Comparison of ENCODE assay signal across 18 cellular contexts in the genomic region with DNA sequence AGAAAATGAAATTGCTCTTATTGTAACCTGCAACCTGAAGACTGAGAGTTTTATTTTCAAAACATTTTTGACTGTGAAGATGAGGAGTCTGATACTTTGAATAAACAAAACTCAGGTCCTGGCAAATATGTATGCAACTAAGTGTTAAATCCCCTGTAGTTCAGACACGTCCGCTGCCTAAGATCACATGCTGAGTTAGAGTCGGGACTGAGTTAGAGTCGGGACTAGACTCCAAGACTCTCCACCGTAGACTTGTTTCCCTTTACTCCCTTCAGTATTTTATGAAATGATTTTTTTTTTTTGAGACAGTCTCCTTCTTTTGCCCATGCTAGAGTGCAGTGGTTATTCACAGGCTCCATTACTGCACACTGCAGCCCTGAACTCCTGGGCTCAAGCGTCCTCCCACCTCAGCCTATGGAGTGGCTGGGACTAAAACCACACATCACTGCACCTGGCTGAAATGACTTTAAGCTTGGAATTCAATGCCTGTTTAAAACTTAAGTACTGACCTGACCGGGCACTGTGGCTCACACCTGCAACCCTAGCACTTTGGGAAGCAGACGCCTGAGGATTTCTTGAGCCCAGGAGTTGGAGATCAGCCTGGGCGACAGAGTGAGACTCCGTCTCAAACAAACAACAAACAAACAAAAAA. TPM values are rescaled to one million over a fixed set of nuclear protein-coding genes. Genes with fewer than 3 reads are reported as not detected.
DNase-seq lines count a peak whose midpoint lies in the region; ATAC-seq and TF ChIP-seq lines count a peak whose summit lies in the region.
"Had no signal": no experiment of that assay in that cellular context is flagged by ENCODE, and none has a peak within 500 bp of the region (broad histone marks: within the 10 kb centered on the region; RNA-seq: fewer than 3 reads in every experiment).

No MANE protein-coding gene starts in this region.

- peaks cover 17% of the 10 kb centered on the region for H3K4me1 Mint-ChIP-seq in activated T-cell treated with anti-CD3 and anti-CD28 coated beads, Interleukin-2, amount 50 U/mL, for 72 hours (ENCODE audit: low read depth)

- no peaks in the 10 kb centered on the region for H4K20me1 ChIP-seq in hepatocyte (ENCODE audit: insufficient read depth, poor library complexity, severe bottlenecking)

- H3K27ac ChIP-seq in hepatocyte: no peak overlapping the region
- no peak overlapping the region for H3K27ac ChIP-seq in thyroid gland
- H3K27ac ChIP-seq in upper lobe of right lung: no peak overlapping the region

- no peak for DNase-seq in activated T-cell treated with anti-CD3 and anti-CD28 coated beads, Interleukin-2, amount 50 U/mL, for 72 hours
- no peak for DNase-seq in activated T-cell treated with anti-CD3 and anti-CD28 coated beads, Interleukin-2, amount 50 U/mL, for 1 hour
- peak; percentile 51 for DNase-seq in NCI-H510A (lab: John Stamatoyannopoulos, UW)
- DNase-seq in hepatocyte (ENCODE audit: low spot score): no peak
- DNase-seq in thyroid gland: peak; percentile 36 to 53
- DNase-seq in upper lobe of right lung: no peak
- DNase-seq in GF-D8 (lab: John Stamatoyannopoulos, UW): no peak
- DNase-seq: 8988T, C1 segment of cervical spinal cord, COR-L47, DMS153, HCEC 1CT, NCI-H1436 treated with DMSO at 0.1 percent for 48 hours, NCI-H2081, NCI-H345, NCI-H774, SHP77 treated with DMSO at 0.1 percent for 48 hours had no signal

- 52% methylated on average over 10 of the region's 10 CpGs for WGBS in hepatocyte (ENCODE audit: low lambda C conversion rate, missing lambda C conversion rate)
- WGBS in thyroid gland, 2 donors: 43 to 51% methylated on average over 10 of the region's 10 CpGs

- peak overlapping the region; percentile 19 for H3K27ac Mint-ChIP-seq in activated T-cell treated with anti-CD3 and anti-CD28 coated beads, Interleukin-2, amount 50 U/mL, for 72 hours

- no peak for TF ChIP-seq POLR2A in thyroid gland (IDR thresholded peaks at IDR 0.05)

- peak overlapping the region; percentile 11 for H2AFZ ChIP-seq in hepatocyte

- H3K4me2 ChIP-seq in hepatocyte: no peak overlapping the region

- ATAC-seq in activated T-cell treated with anti-CD3 and anti-CD28 coated beads, Interleukin-2, amount 50 U/mL, for 72 hours (replicated peaks in 1 of 2): no peak
- ATAC-seq in upper lobe of right lung (no peak), GM18498 (IDR thresholded peaks at IDR 0.05; ENCODE audit: unreplicated experiment) (no peak)

- H3K36me3 ChIP-seq in hepatocyte (replicated peaks; ENCODE audit: insufficient read depth, low read depth) (no peaks in the 10 kb centered on the region), thyroid gland (no peaks in the 10 kb centered on the region), upper lobe of right lung (no peaks in the 10 kb centered on the region)

- H3K36me3 Mint-ChIP-seq in activated T-cell treated with anti-CD3 and anti-CD28 coated beads, Interleukin-2, amount 50 U/mL, for 72 hours (ENCODE audit: insufficient read depth in 2 of 2): no peaks in the 10 kb centered on the region

- no peak overlapping the region for H3K4me3 Mint-ChIP-seq in activated T-cell treated with anti-CD3 and anti-CD28 coated beads, Interleukin-2, amount 50 U/mL, for 72 hours

- H3K9me2 ChIP-seq in hepatocyte (replicated peaks; ENCODE audit: insufficient read depth): no peaks in the 10 kb centered on the region

- H3K79me2 ChIP-seq in hepatocyte: no peaks in the 10 kb centered on the region

- H3K4me3 ChIP-seq in hepatocyte (no peak overlapping the region), thyroid gland (replicated peaks in 1 of 3) (no peak overlapping the region), upper lobe of right lung (no peak overlapping the region)

- H3K9me3 Mint-ChIP-seq in activated T-cell treated with anti-CD3 and anti-CD28 coated beads, Interleukin-2, amount 50 U/mL, for 72 hours: no peaks in the 10 kb centered on the region

- intact Hi-C loops in thyroid gland (cut with DNase I) (no loop called here), upper lobe of right lung (cut with DNase I) (no loop called here)

- TF ChIP-seq CTCF in hepatocyte (IDR thresholded peaks at IDR 0.05; ENCODE audit: poor library complexity): no peak
- TF ChIP-seq CTCF in thyroid gland (IDR thresholded peaks at IDR 0.05): no peak
- TF ChIP-seq CTCF in upper lobe of right lung (IDR thresholded peaks at IDR 0.05): no peak

- H3K27me3 ChIP-seq in hepatocyte (peaks cover 6% of the 10 kb centered on the region), thyroid gland (no peaks in the 10 kb centered on the region), upper lobe of right lung (no peaks in the 10 kb centered on the region)

- H3K9me3 ChIP-seq in hepatocyte (ENCODE audit: low read depth) (no peaks in the 10 kb centered on the region), thyroid gland (no peaks in the 10 kb centered on the region), upper lobe of right lung (no peaks in the 10 kb centered on the region)

- no peaks in the 10 kb centered on the region for H3K27me3 Mint-ChIP-seq in activated T-cell treated with anti-CD3 and anti-CD28 coated beads, Interleukin-2, amount 50 U/mL, for 72 hours (ENCODE audit: low read depth)

- H3K4me1 ChIP-seq in hepatocyte (ENCODE audit: insufficient read depth): no peaks in the 10 kb centered on the region
- H3K4me1 ChIP-seq in thyroid gland: peaks cover 2 to 5% of the 10 kb centered on the region in 2 donors
- no peaks in the 10 kb centered on the region for H3K4me1 ChIP-seq in upper lobe of right lung

RNA-seq across cellular contexts. Expression of gene PMAIP1, which starts 28.0 kb away (rescaled TPM):
- 100 to 1,000 TPM in 1 of 2 donors, 10 to 100 TPM in 1; 96.5 to 155 TPM for total RNA-seq in activated T-cell treated with anti-CD3 and anti-CD28 coated beads, Interleukin-2, amount 50 U/mL, for 72 hours
- 7.7 and 8.5 TPM in 2 replicates for total RNA-seq in hepatocyte
- 9.0 and 10.2 TPM in 2 replicates for polyA plus RNA-seq in hepatocyte
- total RNA-seq in thyroid gland: 1 to 10 TPM; 1.1 to 2.3 (median 1.6) TPM
- 3.1 TPM for total RNA-seq in upper lobe of right lung

Comparison
In these comparisons a context has a peak if more than half of its experiments do, and no peak if none do; other contexts are left out.
1. DNase-seq: peak in NCI-H510A (single experiment) and thyroid gland (2 of 2); none in activated T-cell treated with anti-CD3 and anti-CD28 coated beads, Interleukin-2, amount 50 U/mL, for 72 hours (0 of 2), activated T-cell treated with anti-CD3 and anti-CD28 coated beads, Interleukin-2, amount 50 U/mL, for 1 hour (single experiment), hepatocyte (single experiment), upper lobe of right lung (single experiment) and GF-D8 (single experiment).
2. RNA of gene PMAIP1, which starts 28.0 kb away (total RNA-seq): 96.5 to 155 TPM in activated T-cell treated with anti-CD3 and anti-CD28 coated beads, Interleukin-2, amount 50 U/mL, for 72 hours; 7.7 to 8.5 TPM in hepatocyte, 3.1 TPM in upper lobe of right lung (single experiment) and 1.1 to 2.3 TPM in thyroid gland; every median in the first group is over 10 times any median in the second.